ENCODE assay signal across 25 cellular contexts in genomic region chr12:49040364-49040855, GRCh38. TPM values are rescaled to one million over a fixed set of nuclear protein-coding genes. Genes with fewer than 3 reads are reported as not detected.
A peak's percentile ranks its signal among the peaks of the same experiment; 100 is the strongest.
DNase-seq lines count a peak whose midpoint lies in the region; ATAC-seq, FAIRE-seq and TF ChIP-seq lines count a peak whose summit lies in the region.
"Had no signal": no experiment of that assay in that cellular context is flagged by ENCODE, and none has a peak within 500 bp of the region (broad histone marks: within the 10 kb centered on the region; RNA-seq: fewer than 3 reads in every experiment).

No MANE protein-coding gene starts in this region.

- no peak overlapping the region for H3K27ac Mint-ChIP-seq in activated CD4-positive, alpha-beta T cell treated with anti-CD3 and anti-CD28 coated beads, Interleukin-2, amount 10 ng/mL, durations not matched to agents 7 days and 5 days
- H3K27ac Mint-ChIP-seq: B cell; CD4-positive, CD25-positive, alpha-beta regulatory T cell; H9 had no signal

- ATAC-seq in right cardiac atrium (peak in 1 of 2 donors; percentile 2), left ventricle myocardium superior (no peak), GM21786 (IDR thresholded peaks at IDR 0.05; ENCODE audit: unreplicated experiment) (no peak)

- peaks cover 3% of the 10 kb centered on the region for H3K4me1 Mint-ChIP-seq in activated CD4-positive, alpha-beta T cell treated with anti-CD3 and anti-CD28 coated beads, Interleukin-2, amount 10 ng/mL, durations not matched to agents 7 days and 5 days
- H3K4me1 Mint-ChIP-seq: H9 had no signal

- H3K36me3 ChIP-seq in kidney (ENCODE audit: control insufficient read depth in 1 of 2, insufficient read depth in 2 of 2, low read length in 2 of 2) = peaks cover 48 to 69% of the 10 kb centered on the region in 2 donors

- 91% methylated on average over 14 of the region's 14 CpGs for whole genome bisulfite sequencing in right cardiac atrium

- no peaks in the 10 kb centered on the region for H3K9me3 ChIP-seq in right cardiac atrium (ENCODE audit: control insufficient read depth, low read length)
- no peaks in the 10 kb centered on the region for H3K9me3 ChIP-seq in kidney (ENCODE audit: control insufficient read depth in 1 of 2, low read length in 2 of 2)
- H3K9me3 ChIP-seq: Caco-2, SJCRH30 had no signal

- no peak overlapping the region for H3K9ac ChIP-seq in kidney (ENCODE audit: low read length in 2 of 2)

- H3K4me3 Mint-ChIP-seq in activated CD4-positive, alpha-beta T cell treated with anti-CD3 and anti-CD28 coated beads, Interleukin-2, amount 10 ng/mL, durations not matched to agents 7 days and 5 days = no peak overlapping the region
- H3K4me3 Mint-ChIP-seq: B cell; CD4-positive, CD25-positive, alpha-beta regulatory T cell; H9; IgD-negative memory B cell had no signal

- DNase-seq in right cardiac atrium (peak; percentile 9 to 44 (median 39)), left ventricle myocardium superior (no peak), kidney (peak; percentile 51), inferior parietal cortex (ENCODE audit: extremely low spot score) (no peak)
- no peak for DNase-seq in activated CD4-positive, alpha-beta T cell treated with anti-CD3 and anti-CD28 coated beads, Interleukin-2, amount 10 ng/mL, durations not matched to agents 7 days and 5 days
- DNase-seq: Caco-2; CD4-positive, CD25-positive, alpha-beta regulatory T cell; DMS153; GDM1; H9; Kasumi-1; MM.1S; NCI-H1092; NCI-H1436 treated with DMSO at 0.1 percent for 48 hours; NCI-H2029; NCI-H526; SJCRH30 had no signal

- POLR2A ChIA-PET in activated CD4-positive, alpha-beta T cell treated with anti-CD3 and anti-CD28 coated beads, Interleukin-2, amount 10 ng/mL, durations not matched to agents 7 days and 5 days (lab: Charles Lee) = no interaction called here

- no peaks in the 10 kb centered on the region for H3K27me3 Mint-ChIP-seq in activated CD4-positive, alpha-beta T cell treated with anti-CD3 and anti-CD28 coated beads, Interleukin-2, amount 10 ng/mL, durations not matched to agents 7 days and 5 days
- H3K27me3 Mint-ChIP-seq: B cell; CD4-positive, CD25-positive, alpha-beta regulatory T cell; IgD-negative memory B cell had no signal

- CTCF ChIA-PET in activated CD4-positive, alpha-beta T cell treated with anti-CD3 and anti-CD28 coated beads, Interleukin-2, amount 10 ng/mL, durations not matched to agents 7 days and 5 days (lab: Charles Lee) = interaction anchor here (0.6 to 1.4 kb wide), 5 partner anchors 11 to 340 kb away, joined by 3 to 5 read pairs (median 4); no protein-coding TSS in a partner anchor

- no peaks in the 10 kb centered on the region for H3K9me3 Mint-ChIP-seq in activated CD4-positive, alpha-beta T cell treated with anti-CD3 and anti-CD28 coated beads, Interleukin-2, amount 10 ng/mL, durations not matched to agents 7 days and 5 days
- H3K9me3 Mint-ChIP-seq: CD4-positive, CD25-positive, alpha-beta regulatory T cell; H9; IgD-negative memory B cell had no signal

- H3K27ac ChIP-seq in right cardiac atrium (ENCODE audit: low read length) (no peak overlapping the region), kidney (ENCODE audit: low read depth in 2 of 2, low read length in 2 of 2) (no peak overlapping the region)
- H3K27ac ChIP-seq: PC-9, RWPE1, SJCRH30 had no signal

- no peak for TF ChIP-seq CTCF in kidney (IDR thresholded peaks at IDR 0.05; ENCODE audit: borderline replicate concordance, extremely low read depth, insufficient read depth)

- no peak for FAIRE-seq in kidney (lab: Jason Lieb, UNC)
- FAIRE-seq: HTR-8/SVneo had no signal

- H3K36me3 Mint-ChIP-seq in activated CD4-positive, alpha-beta T cell treated with anti-CD3 and anti-CD28 coated beads, Interleukin-2, amount 10 ng/mL, durations not matched to agents 7 days and 5 days (ENCODE audit: low read depth) = peaks cover 62% of the 10 kb centered on the region

- H3K4me3 ChIP-seq in right cardiac atrium (ENCODE audit: low read length) = no peak overlapping the region
- H3K4me3 ChIP-seq in kidney (ENCODE audit: low read length in 2 of 2) = no peak overlapping the region
- H3K4me3 ChIP-seq: PC-9, SJCRH30 had no signal

- no peaks in the 10 kb centered on the region for H3K27me3 ChIP-seq in right cardiac atrium (ENCODE audit: control insufficient read depth, insufficient read depth)
- H3K27me3 ChIP-seq: SJCRH30 had no signal

- H3K4me1 ChIP-seq in right cardiac atrium (ENCODE audit: control insufficient read depth, insufficient read depth, low read length) = no peaks in the 10 kb centered on the region
- no peaks in the 10 kb centered on the region for H3K4me1 ChIP-seq in kidney (ENCODE audit: control insufficient read depth in 1 of 2, insufficient read depth in 1 of 2, low read depth in 1 of 2, low read length in 2 of 2)
- H3K4me1 ChIP-seq: Caco-2, SJCRH30 had no signal

- intact Hi-C loops in right cardiac atrium (cut with DNase I) = no loop called here
- intact Hi-C loops in left ventricle myocardium superior (cut with micrococcal nuclease) = no loop called here
- intact Hi-C loops in kidney (cut with DNase I) = no loop called here

RNA-seq across cellular contexts. Expression of gene KMT2D, which starts 20.2 kb away (rescaled TPM):
- total RNA-seq in right cardiac atrium = 10 to 100 TPM; 38.8 to 53.5 (median 46.2) TPM
- polyA plus RNA-seq in right cardiac atrium = 43.1 TPM
- total RNA-seq in left ventricle myocardium superior = 43.8 TPM
- total RNA-seq in kidney = 89.9 TPM
- 5.0 TPM for polyA plus RNA-seq in kidney (ENCODE audit: insufficient read depth, low read depth, low replicate concordance)
- total RNA-seq in activated CD4-positive, alpha-beta T cell treated with anti-CD3 and anti-CD28 coated beads, Interleukin-2, amount 10 ng/mL, durations not matched to agents 7 days and 5 days = 100 to 1,000 TPM in 1 of 2 experiments, 10 to 100 TPM in 1; 97.9 to 116 TPM

RNA-seq across cellular contexts. Expression of gene PRKAG1, which starts 21.8 kb away (rescaled TPM):
- total RNA-seq in right cardiac atrium (10 to 100 TPM; 65.7 to 88.9 (median 80.7) TPM), left ventricle myocardium superior (78.1 TPM), kidney (57.1 TPM)
- polyA plus RNA-seq in right cardiac atrium (72.4 TPM), kidney (ENCODE audit: insufficient read depth, low read depth, low replicate concordance) (58.4 TPM)
- total RNA-seq in activated CD4-positive, alpha-beta T cell treated with anti-CD3 and anti-CD28 coated beads, Interleukin-2, amount 10 ng/mL, durations not matched to agents 7 days and 5 days = 10 to 100 TPM; 62.5 to 65.5 TPM

RNA-seq across cellular contexts. Expression of gene RHEBL1, which starts 29.4 kb away (rescaled TPM):
- total RNA-seq in right cardiac atrium = under 1 TPM in 2 of 4 donors, not detected in 2; 0.21 to 0.31 TPM
- polyA plus RNA-seq in right cardiac atrium = 0.59 TPM
- total RNA-seq in left ventricle myocardium superior = 0.32 TPM
- total RNA-seq in kidney = 0.69 TPM
- 0.52 TPM for polyA plus RNA-seq in kidney (ENCODE audit: insufficient read depth, low read depth, low replicate concordance)
- total RNA-seq in activated CD4-positive, alpha-beta T cell treated with anti-CD3 and anti-CD28 coated beads, Interleukin-2, amount 10 ng/mL, durations not matched to agents 7 days and 5 days = 1 to 10 TPM; 4.6 to 6.4 TPM

RNA-seq across cellular contexts. Expression of gene DDN, which starts 41.2 kb away (rescaled TPM):
- total RNA-seq in right cardiac atrium (1 to 10 TPM in 2 of 4 donors, under 1 TPM in 2; 0.42 to 2.8 (median 1.1) TPM), left ventricle myocardium superior (0.77 TPM), kidney (not detected)
- polyA plus RNA-seq in right cardiac atrium (1.6 TPM), kidney (ENCODE audit: insufficient read depth, low read depth, low replicate concordance) (27.0 TPM)
- under 1 TPM; 0.10 to 0.17 TPM for total RNA-seq in activated CD4-positive, alpha-beta T cell treated with anti-CD3 and anti-CD28 coated beads, Interleukin-2, amount 10 ng/mL, durations not matched to agents 7 days and 5 days
- polyA plus RNA-seq: CD4-positive, CD25-positive, alpha-beta regulatory T cell; IgD-negative memory B cell had no signal

RNA-seq across cellular contexts. Expression of gene DHH, which starts 54.2 kb away (rescaled TPM):
- total RNA-seq in right cardiac atrium (1 to 10 TPM in 1 of 4 donors, under 1 TPM in 3; 0.35 to 1.7 (median 0.68) TPM), left ventricle myocardium superior (0.52 TPM), kidney (1.6 TPM)
- polyA plus RNA-seq in right cardiac atrium (0.54 TPM), kidney (ENCODE audit: insufficient read depth, low read depth, low replicate concordance) (0.54 TPM)
- total RNA-seq in activated CD4-positive, alpha-beta T cell treated with anti-CD3 and anti-CD28 coated beads, Interleukin-2, amount 10 ng/mL, durations not matched to agents 7 days and 5 days = under 1 TPM in 1 of 2 experiments, not detected in 1; 0.12 TPM
- total RNA-seq: A172, Daoy had no signal
- polyA plus RNA-seq: CD4-positive, CD25-positive, alpha-beta regulatory T cell; IgD-negative memory B cell had no signal

Comparison
In these comparisons a context has a peak if more than half of its experiments do, and no peak if none do; other contexts are left out.
1. DNase-seq: peak in right cardiac atrium (3 of 3) and kidney (single experiment); none in left ventricle myocardium superior (single experiment), inferior parietal cortex (single experiment) and activated CD4-positive, alpha-beta T cell treated with anti-CD3 and anti-CD28 coated beads, Interleukin-2, amount 10 ng/mL, durations not matched to agents 7 days and 5 days (single experiment).